29 cellular contexts compared by ENCODE assay signal in genomic region chr18:62337336-62337735, GRCh38.
"Had no signal": no experiment of that assay in that cellular context is flagged by ENCODE, and none has a peak within 500 bp of the region (broad histone marks: within the 10 kb centered on the region; RNA-seq: fewer than 3 reads in every experiment).

No MANE protein-coding gene starts in this region.

- H3K9me3 ChIP-seq: adrenal gland, body of pancreas, colonic mucosa had no signal

- H3K27me3 ChIP-seq: adrenal gland, body of pancreas, cardiac muscle cell, colonic mucosa had no signal

- H3K4me3 ChIP-seq: adrenal gland, body of pancreas, cardiac muscle cell, colonic mucosa, dorsolateral prefrontal cortex had no signal

- FAIRE-seq: frontal cortex had no signal

- DNase-seq: activated CD4-positive, alpha-beta memory T cell treated with anti-CD3 and anti-CD28 coated beads for 36 hours; activated CD4-positive, alpha-beta T cell treated with anti-CD3 and anti-CD28 coated beads for 36 hours; activated CD4-positive, alpha-beta T cell treated with anti-CD3 and anti-CD28 coated beads, Interleukin-2, amount 10 ng/mL, durations not matched to agents 24 days and 14 days; activated CD4-positive, CD25-positive, alpha-beta regulatory T cell; activated CD4-positive, CD25-positive, alpha-beta regulatory T cell treated with anti-CD3 and anti-CD28 coated beads, Interleukin-2, amount 50 U/mL, for 72 hours; activated CD8-positive, alpha-beta memory T cell treated with anti-CD3 and anti-CD28 coated beads, Interleukin-2, amount 10 ng/mL, durations not matched to agents 7 days and 5 days; activated CD8-positive, alpha-beta memory T cell treated with anti-CD3 and anti-CD28 coated beads, Interleukin-2, amount 50 U/mL, for 4 hours; activated CD8-positive, alpha-beta T cell treated with anti-CD3 and anti-CD28 coated beads, Interleukin-2, amount 10 ng/mL, durations not matched to agents 7 days and 5 days; activated effector memory CD4-positive, alpha-beta T cell treated with anti-CD3 and anti-CD28 coated beads, Interleukin-2, amount 50 U/mL, for 16 hours; activated naive CD4-positive, alpha-beta T cell treated with anti-CD3 and anti-CD28 coated beads for 36 hours; activated naive CD8-positive, alpha-beta T cell treated with anti-CD3 and anti-CD28 coated beads for 36 hours; activated naive CD8-positive, alpha-beta T cell treated with anti-CD3 and anti-CD28 coated beads, Interleukin-2, amount 50 U/mL, for 24 hours; activated T-cell treated with anti-CD3 and anti-CD28 coated beads, Interleukin-2, amount 50 U/mL, for 1 hour; activated T-cell treated with anti-CD3 and anti-CD28 coated beads, Interleukin-2, amount 50 U/mL, for 48 hours; adrenal gland; amygdala; aorta; body of pancreas; central memory CD4-positive, alpha-beta T cell; cerebellar nuclear complex; colonic mucosa; dorsolateral prefrontal cortex; effector memory CD4-positive, alpha-beta T cell; endodermal cell; foreskin fibroblast; head of caudate nucleus; T-helper 2 cell had no signal

- H3K27ac ChIP-seq: adrenal gland, body of pancreas, cardiac muscle cell, colonic mucosa, dorsolateral prefrontal cortex had no signal

- H3K4me1 ChIP-seq: adrenal gland had no signal

- H3K36me3 ChIP-seq: adrenal gland, cardiac muscle cell, colonic mucosa had no signal
